ENCODE assay signal across 1 cellular context in the genomic region with DNA sequence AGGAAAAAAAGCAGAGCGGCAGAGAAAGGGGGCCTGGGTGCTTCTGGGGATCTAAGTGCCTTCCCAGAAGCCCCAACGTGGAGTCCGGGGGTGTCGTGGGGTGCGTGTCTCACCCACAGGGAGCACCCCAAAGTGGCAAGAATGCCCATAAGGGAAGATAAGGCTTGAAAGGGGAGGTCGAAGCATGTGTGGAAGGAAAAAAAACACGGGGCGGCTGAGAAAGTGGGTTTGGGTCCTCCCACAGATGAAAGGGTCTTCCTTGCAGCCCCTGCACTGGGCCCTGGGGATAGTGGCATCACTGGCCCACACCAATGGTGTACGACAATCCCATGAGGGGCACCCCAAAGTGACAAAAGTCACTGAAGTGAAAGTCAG.
TF ChIP-seq lines count a peak whose summit lies in the region.

No MANE protein-coding gene starts in this region.

TF ChIP-seq in SK-N-SH treated with all-trans-retinoic acid at 6 μM for 48 hours, 23 proteins besides CTCF, POLR2A, EP300 and RAD21 (continued from another document):
- TF ChIP-seq, protein P1, sequence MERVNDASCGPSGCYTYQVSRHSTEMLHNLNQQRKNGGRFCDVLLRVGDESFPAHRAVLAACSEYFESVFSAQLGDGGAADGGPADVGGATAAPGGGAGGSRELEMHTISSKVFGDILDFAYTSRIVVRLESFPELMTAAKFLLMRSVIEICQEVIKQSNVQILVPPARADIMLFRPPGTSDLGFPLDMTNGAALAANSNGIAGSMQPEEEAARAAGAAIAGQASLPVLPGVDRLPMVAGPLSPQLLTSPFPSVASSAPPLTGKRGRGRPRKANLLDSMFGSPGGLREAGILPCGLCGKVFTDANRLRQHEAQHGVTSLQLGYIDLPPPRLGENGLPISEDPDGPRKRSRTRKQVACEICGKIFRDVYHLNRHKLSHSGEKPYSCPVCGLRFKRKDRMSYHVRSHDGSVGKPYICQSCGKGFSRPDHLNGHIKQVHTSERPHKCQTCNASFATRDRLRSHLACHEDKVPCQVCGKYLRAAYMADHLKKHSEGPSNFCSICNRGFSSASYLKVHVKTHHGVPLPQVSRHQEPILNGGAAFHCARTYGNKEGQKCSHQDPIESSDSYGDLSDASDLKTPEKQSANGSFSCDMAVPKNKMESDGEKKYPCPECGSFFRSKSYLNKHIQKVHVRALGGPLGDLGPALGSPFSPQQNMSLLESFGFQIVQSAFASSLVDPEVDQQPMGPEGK (CRISPR knock-in tag; IDR thresholded peaks at IDR 0.05; ENCODE audit: borderline replicate concordance): no peak
- TF ChIP-seq PPARA (CRISPR knock-in tag; IDR thresholded peaks at IDR 0.05; ENCODE audit: borderline replicate concordance) (no peak), ZC3H10 (CRISPR knock-in tag; IDR thresholded peaks at IDR 0.05) (no peak), RARB (CRISPR knock-in tag; IDR thresholded peaks at IDR 0.05) (no peak), ZFP3 (CRISPR knock-in tag; IDR thresholded peaks at IDR 0.05) (no peak), GLIS3 (CRISPR knock-in tag; IDR thresholded peaks at IDR 0.05) (no peak), CSDC2 (CRISPR knock-in tag; IDR thresholded peaks at IDR 0.05) (no peak)
- TF ChIP-seq, protein P2, sequence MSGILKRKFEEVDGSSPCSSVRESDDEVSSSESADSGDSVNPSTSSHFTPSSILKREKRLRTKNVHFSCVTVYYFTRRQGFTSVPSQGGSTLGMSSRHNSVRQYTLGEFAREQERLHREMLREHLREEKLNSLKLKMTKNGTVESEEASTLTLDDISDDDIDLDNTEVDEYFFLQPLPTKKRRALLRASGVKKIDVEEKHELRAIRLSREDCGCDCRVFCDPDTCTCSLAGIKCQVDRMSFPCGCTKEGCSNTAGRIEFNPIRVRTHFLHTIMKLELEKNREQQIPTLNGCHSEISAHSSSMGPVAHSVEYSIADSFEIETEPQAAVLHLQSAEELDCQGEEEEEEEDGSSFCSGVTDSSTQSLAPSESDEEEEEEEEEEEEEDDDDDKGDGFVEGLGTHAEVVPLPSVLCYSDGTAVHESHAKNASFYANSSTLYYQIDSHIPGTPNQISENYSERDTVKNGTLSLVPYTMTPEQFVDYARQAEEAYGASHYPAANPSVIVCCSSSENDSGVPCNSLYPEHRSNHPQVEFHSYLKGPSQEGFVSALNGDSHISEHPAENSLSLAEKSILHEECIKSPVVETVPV (CRISPR knock-in tag; IDR thresholded peaks at IDR 0.05): no peak
TF ChIP-seq in SK-N-SH treated with all-trans-retinoic acid at 6 μM for 48 hours: peak in this region for 0.
